Comparison of ENCODE assay signal across 1 cellular context in the genomic region with DNA sequence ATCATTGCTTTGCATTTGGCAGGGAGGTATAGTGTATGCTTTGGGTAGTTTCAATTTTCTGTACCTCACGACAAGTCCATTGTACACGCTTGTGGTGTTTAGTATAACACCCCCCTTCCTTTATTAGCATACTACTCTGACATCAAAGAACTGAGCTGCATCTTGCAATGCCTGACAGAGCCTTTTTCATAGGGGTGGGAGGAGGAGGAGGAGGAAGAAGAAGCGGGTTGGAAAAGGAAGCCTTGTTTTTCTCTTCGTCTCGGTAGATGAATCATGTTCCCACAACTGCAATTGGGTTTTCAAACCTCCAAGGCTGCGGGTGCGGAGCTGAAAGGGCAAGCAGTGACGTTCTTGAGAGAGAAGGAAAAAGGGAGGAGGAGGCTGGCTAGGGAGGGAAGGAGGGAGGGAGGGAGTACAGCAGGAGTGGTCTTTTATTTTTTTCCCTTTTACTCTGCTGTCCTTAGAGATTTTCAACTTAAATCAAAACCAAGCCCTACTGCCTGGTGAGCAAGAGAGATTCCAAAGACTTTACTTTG.
TF ChIP-seq lines count a peak whose summit lies in the region.

No MANE protein-coding gene starts in this region.

TF ChIP-seq in SK-N-SH, 30 proteins besides CTCF, POLR2A, EP300 and RAD21 (continued from another document):
- TF ChIP-seq, protein P1, sequence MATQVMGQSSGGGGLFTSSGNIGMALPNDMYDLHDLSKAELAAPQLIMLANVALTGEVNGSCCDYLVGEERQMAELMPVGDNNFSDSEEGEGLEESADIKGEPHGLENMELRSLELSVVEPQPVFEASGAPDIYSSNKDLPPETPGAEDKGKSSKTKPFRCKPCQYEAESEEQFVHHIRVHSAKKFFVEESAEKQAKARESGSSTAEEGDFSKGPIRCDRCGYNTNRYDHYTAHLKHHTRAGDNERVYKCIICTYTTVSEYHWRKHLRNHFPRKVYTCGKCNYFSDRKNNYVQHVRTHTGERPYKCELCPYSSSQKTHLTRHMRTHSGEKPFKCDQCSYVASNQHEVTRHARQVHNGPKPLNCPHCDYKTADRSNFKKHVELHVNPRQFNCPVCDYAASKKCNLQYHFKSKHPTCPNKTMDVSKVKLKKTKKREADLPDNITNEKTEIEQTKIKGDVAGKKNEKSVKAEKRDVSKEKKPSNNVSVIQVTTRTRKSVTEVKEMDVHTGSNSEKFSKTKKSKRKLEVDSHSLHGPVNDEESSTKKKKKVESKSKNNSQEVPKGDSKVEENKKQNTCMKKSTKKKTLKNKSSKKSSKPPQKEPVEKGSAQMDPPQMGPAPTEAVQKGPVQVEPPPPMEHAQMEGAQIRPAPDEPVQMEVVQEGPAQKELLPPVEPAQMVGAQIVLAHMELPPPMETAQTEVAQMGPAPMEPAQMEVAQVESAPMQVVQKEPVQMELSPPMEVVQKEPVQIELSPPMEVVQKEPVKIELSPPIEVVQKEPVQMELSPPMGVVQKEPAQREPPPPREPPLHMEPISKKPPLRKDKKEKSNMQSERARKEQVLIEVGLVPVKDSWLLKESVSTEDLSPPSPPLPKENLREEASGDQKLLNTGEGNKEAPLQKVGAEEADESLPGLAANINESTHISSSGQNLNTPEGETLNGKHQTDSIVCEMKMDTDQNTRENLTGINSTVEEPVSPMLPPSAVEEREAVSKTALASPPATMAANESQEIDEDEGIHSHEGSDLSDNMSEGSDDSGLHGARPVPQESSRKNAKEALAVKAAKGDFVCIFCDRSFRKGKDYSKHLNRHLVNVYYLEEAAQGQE (IDR thresholded peaks at IDR 0.05; ENCODE audit: low read depth, low read length) = 0 out of 2 replicates have a peak, but pooled peaks have one; percentile 6
- TF ChIP-seq, protein P2, sequence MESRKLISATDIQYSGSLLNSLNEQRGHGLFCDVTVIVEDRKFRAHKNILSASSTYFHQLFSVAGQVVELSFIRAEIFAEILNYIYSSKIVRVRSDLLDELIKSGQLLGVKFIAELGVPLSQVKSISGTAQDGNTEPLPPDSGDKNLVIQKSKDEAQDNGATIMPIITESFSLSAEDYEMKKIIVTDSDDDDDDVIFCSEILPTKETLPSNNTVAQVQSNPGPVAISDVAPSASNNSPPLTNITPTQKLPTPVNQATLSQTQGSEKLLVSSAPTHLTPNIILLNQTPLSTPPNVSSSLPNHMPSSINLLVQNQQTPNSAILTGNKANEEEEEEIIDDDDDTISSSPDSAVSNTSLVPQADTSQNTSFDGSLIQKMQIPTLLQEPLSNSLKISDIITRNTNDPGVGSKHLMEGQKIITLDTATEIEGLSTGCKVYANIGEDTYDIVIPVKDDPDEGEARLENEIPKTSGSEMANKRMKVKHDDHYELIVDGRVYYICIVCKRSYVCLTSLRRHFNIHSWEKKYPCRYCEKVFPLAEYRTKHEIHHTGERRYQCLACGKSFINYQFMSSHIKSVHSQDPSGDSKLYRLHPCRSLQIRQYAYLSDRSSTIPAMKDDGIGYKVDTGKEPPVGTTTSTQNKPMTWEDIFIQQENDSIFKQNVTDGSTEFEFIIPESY (IDR thresholded peaks at IDR 0.05; ENCODE audit: borderline replicate concordance, low read depth) = no peak
- peak; percentile 18; the same call in 1 of the 2 replicates for TF ChIP-seq POLR2AphosphoS5 (IDR thresholded peaks at IDR 0.05; ENCODE audit: low read depth, low read length)
- no peak for TF ChIP-seq MXI1 (IDR thresholded peaks at IDR 0.05; ENCODE audit: low read depth, low read length)
- TF ChIP-seq CHD2 (IDR thresholded peaks at IDR 0.05; ENCODE audit: low read length, partially characterized antibody) = no peak
- TF ChIP-seq, protein P3, sequence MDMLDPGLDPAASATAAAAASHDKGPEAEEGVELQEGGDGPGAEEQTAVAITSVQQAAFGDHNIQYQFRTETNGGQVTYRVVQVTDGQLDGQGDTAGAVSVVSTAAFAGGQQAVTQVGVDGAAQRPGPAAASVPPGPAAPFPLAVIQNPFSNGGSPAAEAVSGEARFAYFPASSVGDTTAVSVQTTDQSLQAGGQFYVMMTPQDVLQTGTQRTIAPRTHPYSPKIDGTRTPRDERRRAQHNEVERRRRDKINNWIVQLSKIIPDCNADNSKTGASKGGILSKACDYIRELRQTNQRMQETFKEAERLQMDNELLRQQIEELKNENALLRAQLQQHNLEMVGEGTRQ (IDR thresholded peaks at IDR 0.05; ENCODE audit: borderline replicate concordance, low read depth, low read length) = no peak
- TF ChIP-seq RFX5 (IDR thresholded peaks at IDR 0.05; ENCODE audit: low read length) = no peak
- no peak for TF ChIP-seq FOXJ3 (CRISPR knock-in tag; IDR thresholded peaks at IDR 0.05)
- TF ChIP-seq, protein P4, sequence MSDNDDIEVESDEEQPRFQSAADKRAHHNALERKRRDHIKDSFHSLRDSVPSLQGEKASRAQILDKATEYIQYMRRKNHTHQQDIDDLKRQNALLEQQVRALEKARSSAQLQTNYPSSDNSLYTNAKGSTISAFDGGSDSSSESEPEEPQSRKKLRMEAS (IDR thresholded peaks at IDR 0.05; ENCODE audit: low read depth) = peak; percentile 58; the same call in 1 of the 2 replicates
- no peak for TF ChIP-seq GATA2 (CRISPR knock-in tag; IDR thresholded peaks at IDR 0.05)
- no peak for TF ChIP-seq RCOR1 (IDR thresholded peaks at IDR 0.05; ENCODE audit: low read length)
- no peak for TF ChIP-seq TEAD4 (IDR thresholded peaks at IDR 0.05; ENCODE audit: borderline replicate concordance, insufficient read depth)
